ENCODE assay signal across 1 cellular context in genomic region chr2:138779451-138780440, GRCh38.
TF ChIP-seq lines count a peak whose summit lies in the region.

Gene NXPH2, minus strand, starts transcription at chr2:138780390. Its CDS starts 149 bp downstream, at chr2:138780241.

TF ChIP-seq in HepG2, 621 proteins besides CTCF, POLR2A, EP300 and RAD21 (continued from another document):
- TF ChIP-seq, protein P1, sequence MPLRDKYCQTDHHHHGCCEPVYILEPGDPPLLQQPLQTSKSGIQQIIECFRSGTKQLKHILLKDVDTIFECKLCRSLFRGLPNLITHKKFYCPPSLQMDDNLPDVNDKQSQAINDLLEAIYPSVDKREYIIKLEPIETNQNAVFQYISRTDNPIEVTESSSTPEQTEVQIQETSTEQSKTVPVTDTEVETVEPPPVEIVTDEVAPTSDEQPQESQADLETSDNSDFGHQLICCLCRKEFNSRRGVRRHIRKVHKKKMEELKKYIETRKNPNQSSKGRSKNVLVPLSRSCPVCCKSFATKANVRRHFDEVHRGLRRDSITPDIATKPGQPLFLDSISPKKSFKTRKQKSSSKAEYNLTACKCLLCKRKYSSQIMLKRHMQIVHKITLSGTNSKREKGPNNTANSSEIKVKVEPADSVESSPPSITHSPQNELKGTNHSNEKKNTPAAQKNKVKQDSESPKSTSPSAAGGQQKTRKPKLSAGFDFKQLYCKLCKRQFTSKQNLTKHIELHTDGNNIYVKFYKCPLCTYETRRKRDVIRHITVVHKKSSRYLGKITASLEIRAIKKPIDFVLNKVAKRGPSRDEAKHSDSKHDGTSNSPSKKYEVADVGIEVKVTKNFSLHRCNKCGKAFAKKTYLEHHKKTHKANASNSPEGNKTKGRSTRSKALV (CRISPR knock-in tag; IDR thresholded peaks at IDR 0.05): peak; percentile 83
- TF ChIP-seq EZH2 (conservative IDR thresholded peaks at IDR 0.05; ENCODE audit: low read depth, low read length) (peak; percentile 91), MTF2 (CRISPR knock-in tag; IDR thresholded peaks at IDR 0.05; ENCODE audit: borderline replicate concordance) (0 out of 2 replicates have a peak, but pooled peaks have one; percentile 77), REXO4 (CRISPR knock-in tag; IDR thresholded peaks at IDR 0.05; ENCODE audit: borderline replicate concordance) (0 out of 2 replicates have a peak, but pooled peaks have one; percentile 50), ZNF251 (CRISPR knock-in tag; IDR thresholded peaks at IDR 0.05) (no peak), ZHX1 (CRISPR knock-in tag; IDR thresholded peaks at IDR 0.05; ENCODE audit: low read depth) (no peak), ZNF331 (CRISPR knock-in tag; IDR thresholded peaks at IDR 0.05) (no peak), ZNF674 (CRISPR knock-in tag; IDR thresholded peaks at IDR 0.05; ENCODE audit: low read depth) (no peak), TFDP1 (CRISPR knock-in tag; IDR thresholded peaks at IDR 0.05; ENCODE audit: borderline replicate concordance) (peak; percentile 38; the same call in 1 of the 2 replicates), NR0B2 (CRISPR knock-in tag; IDR thresholded peaks at IDR 0.05) (peak; percentile 46; the same call in 1 of the 2 replicates), ZNF44 (CRISPR knock-in tag; IDR thresholded peaks at IDR 0.05) (no peak), AGO1 (IDR thresholded peaks at IDR 0.05; ENCODE audit: low read depth, low read length, poor library complexity, severe bottlenecking) (no peak), ZNF589 (CRISPR knock-in tag; conservative IDR thresholded peaks at IDR 0.05) (no peak), TERF1 (CRISPR knock-in tag; IDR thresholded peaks at IDR 0.05) (0 out of 2 replicates have a peak, but pooled peaks have one; percentile 28), ATF7-NPFF (CRISPR knock-in tag; IDR thresholded peaks at IDR 0.05; ENCODE audit: low read depth) (0 out of 2 replicates have a peak, but pooled peaks have one; percentile 34), ZNF253 (CRISPR knock-in tag; IDR thresholded peaks at IDR 0.05; ENCODE audit: borderline replicate concordance) (0 out of 2 replicates have a peak, but pooled peaks have one; percentile 50), RNF2 (conservative IDR thresholded peaks at IDR 0.05; ENCODE audit: low read depth) (peak; percentile 68; the same call in 1 of the 2 replicates), ZNF280B (CRISPR knock-in tag; IDR thresholded peaks at IDR 0.05; ENCODE audit: borderline replicate concordance) (0 out of 2 replicates have a peak, but pooled peaks have one; percentile 17), NRL (CRISPR knock-in tag; IDR thresholded peaks at IDR 0.05; ENCODE audit: borderline replicate concordance) (peak; percentile 37; the same call in 1 of the 2 replicates), ZSCAN21 (CRISPR knock-in tag; IDR thresholded peaks at IDR 0.05; ENCODE audit: borderline replicate concordance) (0 out of 2 replicates have a peak, but pooled peaks have one; percentile 43), ZFP91 (CRISPR knock-in tag; IDR thresholded peaks at IDR 0.05; ENCODE audit: borderline replicate concordance) (0 out of 2 replicates have a peak, but pooled peaks have one; percentile 20), MYPOP (CRISPR knock-in tag; IDR thresholded peaks at IDR 0.05) (0 out of 2 replicates have a peak, but pooled peaks have one; percentile 56), ZNF546 (CRISPR knock-in tag; conservative IDR thresholded peaks at IDR 0.05) (no peak), KDM5B (CRISPR knock-in tag; IDR thresholded peaks at IDR 0.05; ENCODE audit: borderline replicate concordance) (peak; percentile 38; the same call in 1 of the 2 replicates), ZNF333 (CRISPR knock-in tag; IDR thresholded peaks at IDR 0.05; ENCODE audit: borderline replicate concordance) (peak; percentile 71; the same call in 1 of the 2 replicates), ZNF512B (CRISPR knock-in tag; IDR thresholded peaks at IDR 0.05; ENCODE audit: borderline replicate concordance) (0 out of 2 replicates have a peak, but pooled peaks have one; percentile 41), TFDP2 (CRISPR knock-in tag; IDR thresholded peaks at IDR 0.05) (peak; percentile 39; the same call in 1 of the 2 replicates)
- TF ChIP-seq, protein P2, sequence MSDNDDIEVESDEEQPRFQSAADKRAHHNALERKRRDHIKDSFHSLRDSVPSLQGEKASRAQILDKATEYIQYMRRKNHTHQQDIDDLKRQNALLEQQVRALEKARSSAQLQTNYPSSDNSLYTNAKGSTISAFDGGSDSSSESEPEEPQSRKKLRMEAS (IDR thresholded peaks at IDR 0.05): peak; percentile 68
- TF ChIP-seq, protein P3, sequence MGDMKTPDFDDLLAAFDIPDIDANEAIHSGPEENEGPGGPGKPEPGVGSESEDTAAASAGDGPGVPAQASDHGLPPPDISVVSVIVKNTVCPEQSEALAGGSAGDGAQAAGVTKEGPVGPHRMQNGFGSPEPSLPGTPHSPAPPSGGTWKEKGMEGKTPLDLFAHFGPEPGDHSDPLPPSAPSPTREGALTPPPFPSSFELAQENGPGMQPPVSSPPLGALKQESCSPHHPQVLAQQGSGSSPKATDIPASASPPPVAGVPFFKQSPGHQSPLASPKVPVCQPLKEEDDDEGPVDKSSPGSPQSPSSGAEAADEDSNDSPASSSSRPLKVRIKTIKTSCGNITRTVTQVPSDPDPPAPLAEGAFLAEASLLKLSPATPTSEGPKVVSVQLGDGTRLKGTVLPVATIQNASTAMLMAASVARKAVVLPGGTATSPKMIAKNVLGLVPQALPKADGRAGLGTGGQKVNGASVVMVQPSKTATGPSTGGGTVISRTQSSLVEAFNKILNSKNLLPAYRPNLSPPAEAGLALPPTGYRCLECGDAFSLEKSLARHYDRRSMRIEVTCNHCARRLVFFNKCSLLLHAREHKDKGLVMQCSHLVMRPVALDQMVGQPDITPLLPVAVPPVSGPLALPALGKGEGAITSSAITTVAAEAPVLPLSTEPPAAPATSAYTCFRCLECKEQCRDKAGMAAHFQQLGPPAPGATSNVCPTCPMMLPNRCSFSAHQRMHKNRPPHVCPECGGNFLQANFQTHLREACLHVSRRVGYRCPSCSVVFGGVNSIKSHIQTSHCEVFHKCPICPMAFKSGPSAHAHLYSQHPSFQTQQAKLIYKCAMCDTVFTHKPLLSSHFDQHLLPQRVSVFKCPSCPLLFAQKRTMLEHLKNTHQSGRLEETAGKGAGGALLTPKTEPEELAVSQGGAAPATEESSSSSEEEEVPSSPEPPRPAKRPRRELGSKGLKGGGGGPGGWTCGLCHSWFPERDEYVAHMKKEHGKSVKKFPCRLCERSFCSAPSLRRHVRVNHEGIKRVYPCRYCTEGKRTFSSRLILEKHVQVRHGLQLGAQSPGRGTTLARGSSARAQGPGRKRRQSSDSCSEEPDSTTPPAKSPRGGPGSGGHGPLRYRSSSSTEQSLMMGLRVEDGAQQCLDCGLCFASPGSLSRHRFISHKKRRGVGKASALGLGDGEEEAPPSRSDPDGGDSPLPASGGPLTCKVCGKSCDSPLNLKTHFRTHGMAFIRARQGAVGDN (CRISPR knock-in tag; IDR thresholded peaks at IDR 0.05): peak; percentile 61
TF ChIP-seq in HepG2: peak in this region for 21.
